2 cellular contexts compared by ENCODE assay signal in genomic region chr4:169266661-169267060, GRCh38.
TF ChIP-seq lines count a peak whose summit lies in the region.

No MANE protein-coding gene starts in this region.

TF ChIP-seq in A549, 52 proteins besides CTCF, POLR2A, EP300 and RAD21 (continued from another document):
- TF ChIP-seq MAZ (IDR thresholded peaks at IDR 0.05; ENCODE audit: borderline replicate concordance, low read depth, low read length), result no peak
- no peak for TF ChIP-seq HDAC2 (IDR thresholded peaks at IDR 0.05)
- TF ChIP-seq EHF (CRISPR knock-in tag; IDR thresholded peaks at IDR 0.05), result no peak

TF ChIP-seq in endothelial cell of umbilical vein, 7 proteins besides CTCF, POLR2A, EP300 and RAD21 (continued from another document):
- TF ChIP-seq MAX (IDR thresholded peaks at IDR 0.05; ENCODE audit: insufficient read depth, insufficient read length), result no peak
- TF ChIP-seq MYC (IDR thresholded peaks at IDR 0.05; ENCODE audit: low read depth, low read length), result no peak
- TF ChIP-seq POLR2AphosphoS5 (IDR thresholded peaks at IDR 0.05; ENCODE audit: insufficient read depth, low read depth, low read length), result no peak
- no peak for TF ChIP-seq JUN (IDR thresholded peaks at IDR 0.05; ENCODE audit: borderline replicate concordance, insufficient read depth, insufficient read length, low read depth)
- TF ChIP-seq GATA2 (IDR thresholded peaks at IDR 0.05; ENCODE audit: insufficient read depth, insufficient read length, low read depth, low read length), result no peak
